13 cellular contexts compared by ENCODE assay signal in the genomic region with DNA sequence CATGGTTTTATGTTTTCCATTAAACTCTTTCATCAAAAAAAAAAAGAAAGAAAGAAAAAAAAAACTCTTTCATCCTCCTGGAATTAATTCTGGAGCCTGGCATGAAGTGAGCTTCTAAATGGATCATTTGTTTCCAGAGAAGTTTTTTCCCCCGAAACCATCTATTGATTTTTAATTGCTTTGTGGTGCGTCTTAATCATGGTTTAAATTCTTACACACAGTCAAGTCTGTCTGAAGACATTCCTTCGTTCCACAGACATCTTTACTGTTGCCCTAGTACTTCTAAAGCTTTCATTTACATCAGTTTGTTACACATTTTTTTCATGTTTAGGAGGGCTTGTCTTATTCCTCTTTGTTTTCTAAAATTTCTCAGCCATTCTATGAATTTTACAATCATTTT.
DNase-seq lines count a peak whose midpoint lies in the region; ATAC-seq, FAIRE-seq and TF ChIP-seq lines count a peak whose summit lies in the region.
"Had no signal": no experiment of that assay in that cellular context is flagged by ENCODE, and none has a peak within 500 bp of the region (broad histone marks: within the 10 kb centered on the region; RNA-seq: fewer than 3 reads in every experiment).

No MANE protein-coding gene starts in this region.

- no peaks in the 10 kb centered on the region for H3K36me3 ChIP-seq in body of pancreas (replicated peaks in 1 of 2; ENCODE audit: insufficient read depth in 1 of 2, low read depth in 2 of 2)
- H3K36me3 ChIP-seq in keratinocyte (ENCODE audit: control insufficient read depth in 2 of 2, extremely low read depth in 1 of 2, insufficient read depth in 2 of 2, low read length in 2 of 2): peaks cover 0 to 2% of the 10 kb centered on the region in 2 experiments
- no peaks in the 10 kb centered on the region for H3K36me3 ChIP-seq in prostate gland
- no peaks in the 10 kb centered on the region for H3K36me3 ChIP-seq in vagina

- TF ChIP-seq CTCF in body of pancreas (IDR thresholded peaks at IDR 0.05): no peak
- no peak for TF ChIP-seq CTCF in keratinocyte (optimal IDR thresholded peaks at IDR 0.05 in 1 of 3, IDR thresholded peaks at IDR 0.05 in 1 of 3, conservative IDR thresholded peaks at IDR 0.05 in 1 of 3; ENCODE audit: extremely low read depth in 1 of 3, insufficient read depth in 2 of 3, low read length in 3 of 3)
- TF ChIP-seq CTCF in prostate gland (IDR thresholded peaks at IDR 0.05): no peak
- TF ChIP-seq CTCF in vagina (IDR thresholded peaks at IDR 0.05): no peak

- no peak for DNase-seq in body of pancreas
- DNase-seq in keratinocyte (ENCODE audit: low read depth, low spot score): no peak
- DNase-seq in prostate gland (ENCODE audit: low spot score): no peak
- DNase-seq in vagina (ENCODE audit: extremely low spot score in 2 of 2): no peak
- no peak for DNase-seq in OCI-M2 (lab: John Stamatoyannopoulos, UW; ENCODE audit: unreplicated experiment)
- no peak for DNase-seq in NOMO-1 treated with DMSO at 0.1 percent for 48 hours (lab: John Stamatoyannopoulos, UW; ENCODE audit: unreplicated experiment)
- DNase-seq: activated CD4-positive, alpha-beta T cell treated with anti-CD3 and anti-CD28 coated beads, Interleukin-2, amount 50 U/mL, for 1 hour; activated naive CD4-positive, alpha-beta T cell treated with anti-CD3 and anti-CD28 coated beads, Interleukin-2, amount 10 ng/mL, durations not matched to agents 7 days and 5 days; NCI-H1930; stimulated activated naive B cell treated with anti-CD40 and anti-IgM and Interleukin-4, amounts not matched to agents 10 μg/mL and 1 μg/mL and 100 μg/mL, for 72 hours; T-helper 9 cell had no signal

- ATAC-seq in body of pancreas: no peak
- no peak for ATAC-seq in HG02884 (IDR thresholded peaks at IDR 0.05; ENCODE audit: unreplicated experiment)
- ATAC-seq: stimulated activated naive B cell treated with anti-CD40 and anti-IgM and Interleukin-4, amounts not matched to agents 10 μg/mL and 1 μg/mL and 100 μg/mL, for 72 hours; WTC11 had no signal

- FAIRE-seq in keratinocyte (lab: Jason Lieb, UNC): no peak

- dilution Hi-C loops in keratinocyte (cut with MboI; ENCODE audit: extremely low pct_ligation_motif_present, low sequenced_read_pairs): no loop called here

- H4K20me1 ChIP-seq in keratinocyte (ENCODE audit: control insufficient read depth, extremely low read depth, insufficient read depth, low read length): no peaks in the 10 kb centered on the region

- no peaks in the 10 kb centered on the region for H3K9me1 ChIP-seq in keratinocyte (ENCODE audit: control insufficient read depth, extremely low read depth, insufficient read depth, low read length)

- TF ChIP-seq POLR2A in body of pancreas (IDR thresholded peaks at IDR 0.05): no peak
- TF ChIP-seq POLR2A in prostate gland (IDR thresholded peaks at IDR 0.05): no peak
- no peak for TF ChIP-seq POLR2A in vagina (IDR thresholded peaks at IDR 0.05)

- no peaks in the 10 kb centered on the region for H3K79me2 ChIP-seq in keratinocyte (ENCODE audit: control insufficient read depth, insufficient read depth, low read length)

- no peaks in the 10 kb centered on the region for H3K9me3 ChIP-seq in body of pancreas
- no peaks in the 10 kb centered on the region for H3K9me3 ChIP-seq in keratinocyte (ENCODE audit: control insufficient read depth, low read depth, low read length)
- no peaks in the 10 kb centered on the region for H3K9me3 ChIP-seq in prostate gland
- no peaks in the 10 kb centered on the region for H3K9me3 ChIP-seq in vagina

- WGBS in body of pancreas, 2 donors: 29 to 44% methylated on average over 3 of the region's 3 CpGs
- WGBS in prostate gland: 27% methylated on average over 3 of the region's 3 CpGs

- intact Hi-C loops in body of pancreas (cut with DNase I) (no loop called here), prostate gland (cut with DNase I) (no loop called here), vagina (cut with DNase I) (no loop called here)

- H3K4me2 ChIP-seq in keratinocyte (ENCODE audit: control insufficient read depth, extremely low read depth, insufficient read depth, low read depth, low read length): peak overlapping the region; percentile 61

- peak overlapping the region; percentile 56 for H2AFZ ChIP-seq in keratinocyte (ENCODE audit: control insufficient read depth, low read length)

- peak overlapping the region; percentile 22 to 71 (median 66) for H3K27ac ChIP-seq in body of pancreas
- H3K27ac ChIP-seq in keratinocyte (ENCODE audit: control insufficient read depth, insufficient read depth, low read length): no peak overlapping the region
- peak overlapping the region; percentile 15 to 23 for H3K27ac ChIP-seq in prostate gland
- H3K27ac ChIP-seq in vagina: peak overlapping the region; percentile 45

- H3K4me1 ChIP-seq in body of pancreas: peaks cover 14% of the 10 kb centered on the region
- peaks cover 11% of the 10 kb centered on the region for H3K4me1 ChIP-seq in keratinocyte (ENCODE audit: control insufficient read depth, extremely low read depth, insufficient read depth, low read length)
- no peaks in the 10 kb centered on the region for H3K4me1 ChIP-seq in prostate gland (replicated peaks)
- H3K4me1 ChIP-seq in vagina: peaks cover 45% of the 10 kb centered on the region

- no peak overlapping the region for H3K4me3 ChIP-seq in body of pancreas
- H3K4me3 ChIP-seq in keratinocyte (ENCODE audit: control insufficient read depth in 2 of 3, extremely low read depth in 1 of 3, insufficient read depth in 2 of 3, low read depth in 1 of 3, low read length in 3 of 3): peak overlapping the region in 1 of 3 experiments; percentile 15
- H3K4me3 ChIP-seq in prostate gland: no peak overlapping the region
- H3K4me3 ChIP-seq in vagina: no peak overlapping the region

- H3K9ac ChIP-seq in keratinocyte (ENCODE audit: control insufficient read depth, extremely low read depth, insufficient read depth, low read length): peak overlapping the region; percentile 47

- no peaks in the 10 kb centered on the region for H3K27me3 ChIP-seq in body of pancreas
- H3K27me3 ChIP-seq in keratinocyte (ENCODE audit: control insufficient read depth, extremely low read depth, insufficient read depth, low read length): no peaks in the 10 kb centered on the region
- H3K27me3 ChIP-seq in prostate gland (replicated peaks; ENCODE audit: insufficient read depth): no peaks in the 10 kb centered on the region
- no peaks in the 10 kb centered on the region for H3K27me3 ChIP-seq in vagina
